In genomic region chr11:76721755-76722677, GRCh38 we compare ENCODE assay signal across 8 cellular contexts. TPM values are rescaled to one million over a fixed set of nuclear protein-coding genes. Genes with fewer than 3 reads are reported as not detected.
DNase-seq lines count a peak whose midpoint lies in the region; ATAC-seq and TF ChIP-seq lines count a peak whose summit lies in the region.

No MANE protein-coding gene starts in this region.

- H3K4me1 Mint-ChIP-seq in activated CD4-positive, alpha-beta T cell treated with anti-CD3 and anti-CD28 coated beads, Interleukin-2, amount 10 ng/mL, durations not matched to agents 7 days and 5 days = peaks cover 6% of the 10 kb centered on the region

- H3K4me3 Mint-ChIP-seq in activated CD4-positive, alpha-beta T cell treated with anti-CD3 and anti-CD28 coated beads, Interleukin-2, amount 10 ng/mL, durations not matched to agents 7 days and 5 days = no peak overlapping the region

- peak; percentile 93 for TF ChIP-seq CTCF in choroid plexus epithelial cell (conservative IDR thresholded peaks at IDR 0.05; ENCODE audit: low read depth, low read length)

- DNase-seq in DMS153 treated with DMSO at 0.1 percent for 48 hours (lab: John Stamatoyannopoulos, UW; ENCODE audit: unreplicated experiment) = peak; percentile 3
- DNase-seq in NCI-H510A treated with DMSO at 0.1 percent for 48 hours (lab: John Stamatoyannopoulos, UW) = peak; percentile 56
- peak; percentile 75 for DNase-seq in activated CD4-positive, alpha-beta T cell treated with anti-CD3 and anti-CD28 coated beads, Interleukin-2, amount 10 ng/mL, durations not matched to agents 7 days and 5 days
- DNase-seq in choroid plexus epithelial cell (ENCODE audit: low read depth) = peak; percentile 89
- peak; percentile 67 to 90 for DNase-seq in left colon
- peak; percentile 51 for DNase-seq in stimulated activated CD4-positive, alpha-beta T cell treated with anti-CD3 and anti-CD28 coated beads, Interleukin-2, amount 100 ng/mL, for 4 hours (ENCODE audit: low read depth)

- H3K27me3 Mint-ChIP-seq in activated CD4-positive, alpha-beta T cell treated with anti-CD3 and anti-CD28 coated beads, Interleukin-2, amount 10 ng/mL, durations not matched to agents 7 days and 5 days = peaks cover 18% of the 10 kb centered on the region

- intact Hi-C loops in left colon (cut with DNase I, micrococcal nuclease) = no loop called here

- no peaks in the 10 kb centered on the region for H3K9me3 Mint-ChIP-seq in activated CD4-positive, alpha-beta T cell treated with anti-CD3 and anti-CD28 coated beads, Interleukin-2, amount 10 ng/mL, durations not matched to agents 7 days and 5 days

- H3K4me3 ChIP-seq in choroid plexus epithelial cell (ENCODE audit: low read depth, low read length) = no peak overlapping the region

- no peaks in the 10 kb centered on the region for H3K36me3 Mint-ChIP-seq in activated CD4-positive, alpha-beta T cell treated with anti-CD3 and anti-CD28 coated beads, Interleukin-2, amount 10 ng/mL, durations not matched to agents 7 days and 5 days (ENCODE audit: low read depth)

- POLR2A ChIA-PET in activated CD4-positive, alpha-beta T cell treated with anti-CD3 and anti-CD28 coated beads, Interleukin-2, amount 10 ng/mL, durations not matched to agents 7 days and 5 days (lab: Charles Lee) = no interaction called here

- CTCF ChIA-PET in activated CD4-positive, alpha-beta T cell treated with anti-CD3 and anti-CD28 coated beads, Interleukin-2, amount 10 ng/mL, durations not matched to agents 7 days and 5 days (lab: Charles Lee) = interaction anchor here (0.7 to 1.8 kb wide), 11 partner anchors 8 to 197 kb away, joined by 3 to 5 read pairs (median 3); no protein-coding TSS in a partner anchor

- H3K27ac Mint-ChIP-seq in activated CD4-positive, alpha-beta T cell treated with anti-CD3 and anti-CD28 coated beads, Interleukin-2, amount 10 ng/mL, durations not matched to agents 7 days and 5 days = no peak overlapping the region

- ATAC-seq in HG02642 (IDR thresholded peaks at IDR 0.05; ENCODE audit: poor library complexity, unreplicated experiment) = peak; percentile 76
- peak; percentile 94 for ATAC-seq in left colon
- ATAC-seq in GM18519 (IDR thresholded peaks at IDR 0.05; ENCODE audit: low FRiP score, unreplicated experiment) = no peak

RNA-seq across cellular contexts. Expression of gene LRRC32, which starts 51.5 kb away (rescaled TPM):
- total RNA-seq in activated CD4-positive, alpha-beta T cell treated with anti-CD3 and anti-CD28 coated beads, Interleukin-2, amount 10 ng/mL, durations not matched to agents 7 days and 5 days = under 1 TPM; 0.82 to 0.87 TPM
- 10 to 100 TPM; 12.5 to 15.6 TPM for total RNA-seq in left colon

Comparison
In these comparisons a context has a peak if more than half of its experiments do, and no peak if none do; other contexts are left out.
1. DNase-seq: peak in every context shown above with its lines; median percentile 89 in choroid plexus epithelial cell; 78 in left colon; 75 in activated CD4-positive, alpha-beta T cell treated with anti-CD3 and anti-CD28 coated beads, Interleukin-2, amount 10 ng/mL, durations not matched to agents 7 days and 5 days; 56 in NCI-H510A treated with DMSO at 0.1 percent for 48 hours; 51 in stimulated activated CD4-positive, alpha-beta T cell treated with anti-CD3 and anti-CD28 coated beads, Interleukin-2, amount 100 ng/mL, for 4 hours; 3 in DMS153 treated with DMSO at 0.1 percent for 48 hours.
2. RNA of gene LRRC32, which starts 51.5 kb away (total RNA-seq): 12.5 to 15.6 TPM in left colon; 0.82 to 0.87 TPM in activated CD4-positive, alpha-beta T cell treated with anti-CD3 and anti-CD28 coated beads, Interleukin-2, amount 10 ng/mL, durations not matched to agents 7 days and 5 days; every median in the first group is over 4 times any median in the second.